ENCODE assay signal across 10 cellular contexts in genomic region chr3:141050576-141050912, GRCh38. TPM values are rescaled to one million over a fixed set of nuclear protein-coding genes. Genes with fewer than 3 reads are reported as not detected.
DNase-seq lines count a peak whose midpoint lies in the region; ATAC-seq and TF ChIP-seq lines count a peak whose summit lies in the region.
"Had no signal": no experiment of that assay in that cellular context is flagged by ENCODE, and none has a peak within 500 bp of the region (broad histone marks: within the 10 kb centered on the region; RNA-seq: fewer than 3 reads in every experiment).

No MANE protein-coding gene starts in this region.

- intact Hi-C loops in CD14-positive monocyte (cut with micrococcal nuclease), result no loop called here
- intact Hi-C loops in colonic mucosa (cut with DNase I), result no loop called here

- TF ChIP-seq CTCF in CD14-positive monocyte (IDR thresholded peaks at IDR 0.05) (no peak), colonic mucosa (IDR thresholded peaks at IDR 0.05) (no peak), nephron progenitor cell (IDR thresholded peaks at IDR 0.05) (no peak)

- no peak overlapping the region for H3K27ac ChIP-seq in colonic mucosa

- no peak overlapping the region for H3K9ac ChIP-seq in colonic mucosa (ENCODE audit: low read depth in 2 of 2, low read length in 2 of 2)

- no peaks in the 10 kb centered on the region for H3K9me3 ChIP-seq in colonic mucosa

- H3K4me1 Mint-ChIP-seq in CD14-positive monocyte, result peaks cover 13% of the 10 kb centered on the region
- H3K4me1 Mint-ChIP-seq in IgD-negative memory B cell, result peaks cover 0 to 11% (median 8%) of the 10 kb centered on the region in 3 donors
- H3K4me1 Mint-ChIP-seq in nephron progenitor cell, result peaks cover 47% of the 10 kb centered on the region

- DNase-seq in CD14-positive monocyte (ENCODE audit: low spot score), result no peak
- DNase-seq in colonic mucosa, result no peak
- no peak for DNase-seq in nephron progenitor cell
- no peak for DNase-seq in RKO (ENCODE audit: low spot score)
- DNase-seq in NCI-H2081 treated with DMSO at 0.1 percent for 48 hours (lab: John Stamatoyannopoulos, UW), result no peak
- DNase-seq in activated CD4-positive, CD25-positive, alpha-beta regulatory T cell (lab: John Stamatoyannopoulos, UW), result no peak
- DNase-seq: HFFc6 had no signal

- H3K4me3 ChIP-seq in colonic mucosa, result peak overlapping the region; percentile 22

- no peak overlapping the region for H3K27ac Mint-ChIP-seq in CD14-positive monocyte
- no peak overlapping the region for H3K27ac Mint-ChIP-seq in IgD-negative memory B cell
- H3K27ac Mint-ChIP-seq in nephron progenitor cell, result no peak overlapping the region
- H3K27ac Mint-ChIP-seq: HFFc6 had no signal

- H3K27me3 ChIP-seq in colonic mucosa, result peaks cover 31% of the 10 kb centered on the region

- H3K36me3 Mint-ChIP-seq in CD14-positive monocyte (no peaks in the 10 kb centered on the region), IgD-negative memory B cell (no peaks in the 10 kb centered on the region), nephron progenitor cell (ENCODE audit: low read depth) (no peaks in the 10 kb centered on the region)

- no peak for ATAC-seq in HG03039 (IDR thresholded peaks at IDR 0.05; ENCODE audit: unreplicated experiment)

- no peaks in the 10 kb centered on the region for H3K4me1 ChIP-seq in colonic mucosa

- H3K9me3 Mint-ChIP-seq in CD14-positive monocyte, result peaks cover 0 to 10% (median 0%) of the 10 kb centered on the region in 7 donors
- no peaks in the 10 kb centered on the region for H3K9me3 Mint-ChIP-seq in IgD-negative memory B cell
- H3K9me3 Mint-ChIP-seq in nephron progenitor cell, result no peaks in the 10 kb centered on the region
- H3K9me3 Mint-ChIP-seq: HFFc6 had no signal

- H3K27me3 Mint-ChIP-seq in CD14-positive monocyte (ENCODE audit: low read depth in 3 of 3) (peaks cover 57 to 81% (median 72%) of the 10 kb centered on the region in 3 donors), IgD-negative memory B cell (peaks cover 37% of the 10 kb centered on the region), nephron progenitor cell (ENCODE audit: low read depth, poor library complexity) (peaks cover 47% of the 10 kb centered on the region)

- no peaks in the 10 kb centered on the region for H3K36me3 ChIP-seq in colonic mucosa

- H3K4me3 Mint-ChIP-seq in CD14-positive monocyte, result peak overlapping the region; percentile 73 to 87
- H3K4me3 Mint-ChIP-seq in IgD-negative memory B cell, result peak overlapping the region in 3 of 4 donors; percentile 69 to 90 (median 89)
- H3K4me3 Mint-ChIP-seq in nephron progenitor cell, result peak overlapping the region; percentile 83
- H3K4me3 Mint-ChIP-seq: HFFc6 had no signal

RNA-seq across cellular contexts. Expression of gene SPSB4, which starts 0.6 kb away (rescaled TPM):
- polyA plus RNA-seq in CD14-positive monocyte, result not detected
- not detected for polyA plus RNA-seq in IgD-negative memory B cell
- total RNA-seq in colonic mucosa, result not detected
- total RNA-seq: esophagus mucosa, HFFc6 had no signal
